ENCODE assay signal across 9 cellular contexts in genomic region chr1:4915159-4915558, GRCh38.
"Had no signal": no experiment of that assay in that cellular context is flagged by ENCODE, and none has a peak within 500 bp of the region (broad histone marks: within the 10 kb centered on the region; RNA-seq: fewer than 3 reads in every experiment).

No MANE protein-coding gene starts in this region.

- H3K4me2 ChIP-seq: KMS-11 had no signal

- H3K9ac ChIP-seq: GM23248, KMS-11 had no signal

- H3K27ac ChIP-seq: GM23248, KMS-11 had no signal

- H3K4me3 ChIP-seq: GM23248 had no signal

- H2AFZ ChIP-seq: GM23248 had no signal

- FAIRE-seq: H54, HTR-8/SVneo had no signal

- DNase-seq: GM23248, GOT3, H9, HCEC 1CT, Karpas-422, KBM-7 had no signal
